In genomic region chr2:216195565-216195978, GRCh38 we compare ENCODE assay signal across 8 cellular contexts.
DNase-seq lines count a peak whose midpoint lies in the region; ATAC-seq and TF ChIP-seq lines count a peak whose summit lies in the region.
"Had no signal": no experiment of that assay in that cellular context is flagged by ENCODE, and none has a peak within 500 bp of the region (broad histone marks: within the 10 kb centered on the region; RNA-seq: fewer than 3 reads in every experiment).

No MANE protein-coding gene starts in this region.

- 0 out of 2 replicates have a peak, but pooled peaks cover 4% of the 10 kb centered on the region for H3K79me2 ChIP-seq in PC-3 (ENCODE audit: low read length)

- H3K27ac ChIP-seq in PC-3 (ENCODE audit: low read length) (peak overlapping the region; percentile 61), mesodermal cell (ENCODE audit: low read depth, low read length, severe bottlenecking) (peak overlapping the region; percentile 29)

- WGBS in mesodermal cell (ENCODE audit: insufficient coverage in 2 of 2), 2 experiments = 100% methylated on average over 2 to 3 of the region's 4 CpGs

- DNase-seq in EL (peak; percentile 80), PC-3 (peak; percentile 71), astrocyte of the hippocampus (ENCODE audit: low read depth, low spot score) (peak; percentile 84)
- DNase-seq: substantia nigra had no signal

- no peak for TF ChIP-seq CTCF in PC-3 (conservative IDR thresholded peaks at IDR 0.05; ENCODE audit: low read depth, low read length)

- no peak overlapping the region for H3K4me2 ChIP-seq in PC-3 (ENCODE audit: low read length)

- H4K20me1 ChIP-seq in PC-3 (ENCODE audit: low read length) = no peaks in the 10 kb centered on the region; the same call in 1 of the 2 replicates

- H3K9me3 ChIP-seq in PC-3 (ENCODE audit: low read length) (no peaks in the 10 kb centered on the region), mesodermal cell (ENCODE audit: control insufficient read depth, low read length) (no peaks in the 10 kb centered on the region)

- peak; percentile 96 for ATAC-seq in PC-3
- ATAC-seq in HG03139 (IDR thresholded peaks at IDR 0.05; ENCODE audit: unreplicated experiment) = no peak
- ATAC-seq in GM18907 (IDR thresholded peaks at IDR 0.05; ENCODE audit: unreplicated experiment) = no peak
- no peak for ATAC-seq in HG03095 (IDR thresholded peaks at IDR 0.05; ENCODE audit: unreplicated experiment)

- H3K36me3 ChIP-seq in PC-3 (ENCODE audit: low read depth, low read length) (peaks cover 81% of the 10 kb centered on the region), mesodermal cell (ENCODE audit: control insufficient read depth, insufficient read depth, low read length) (peaks cover 94% of the 10 kb centered on the region)

- no TSS peak for BruUV-seq in PC-3 (replicated peaks; lab: Mats Ljungman, UMichigan)

- H3K27me3 ChIP-seq in PC-3 (ENCODE audit: low read length) = no peaks in the 10 kb centered on the region

- H3K9me2 ChIP-seq in PC-3 (replicated peaks; ENCODE audit: low read length) = no peaks in the 10 kb centered on the region

- peak overlapping the region; percentile 23 for H3K9ac ChIP-seq in PC-3 (ENCODE audit: low read length)

- CTCF ChIA-PET in PC-3 (lab: Charles Lee) = no interaction called here

- intact Hi-C loops in PC-3 (cut with micrococcal nuclease) = no loop called here

- H3K4me3 ChIP-seq in PC-3 (ENCODE audit: low read length) = no peak overlapping the region
- no peak overlapping the region for H3K4me3 ChIP-seq in mesodermal cell (ENCODE audit: extremely low read depth, insufficient read depth, low read length, poor library complexity, severe bottlenecking)

- POLR2A ChIA-PET in PC-3 (lab: Charles Lee; ENCODE audit: unreplicated experiment) = no interaction called here

- no peak overlapping the region for H2AFZ ChIP-seq in PC-3 (ENCODE audit: low read length)

- H3F3A ChIP-seq in PC-3 (ENCODE audit: low read length, unreplicated experiment) = peaks cover 9% of the 10 kb centered on the region

- H3K4me1 ChIP-seq in PC-3 (ENCODE audit: insufficient read depth, low read length) (peaks cover 16% of the 10 kb centered on the region), mesodermal cell (ENCODE audit: control insufficient read depth, insufficient read depth, low read length, poor library complexity, severe bottlenecking) (peaks cover 12% of the 10 kb centered on the region)
